18 cellular contexts compared by ENCODE assay signal in the genomic region with DNA sequence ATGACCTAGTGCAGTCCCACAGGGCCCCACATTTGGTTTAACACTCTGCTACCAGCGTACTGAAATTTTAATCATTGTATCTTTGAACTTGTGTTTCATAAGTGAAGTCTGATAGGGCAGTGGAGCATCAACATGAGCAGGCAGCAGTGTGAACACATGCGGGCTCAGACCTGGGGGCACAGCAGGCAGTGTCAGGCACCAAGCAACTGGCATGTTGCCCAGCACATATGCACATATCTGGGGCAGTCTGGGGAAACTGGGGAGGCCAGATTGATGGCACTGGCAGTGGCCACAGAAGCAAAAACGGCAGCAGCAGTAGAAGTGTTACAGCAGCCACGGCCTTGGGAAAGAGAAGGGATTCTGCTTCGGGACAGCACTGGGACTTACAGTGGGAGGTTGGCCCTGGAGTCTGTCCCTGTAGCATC.
DNase-seq lines count a peak whose midpoint lies in the region; ATAC-seq and TF ChIP-seq lines count a peak whose summit lies in the region.
"Had no signal": no experiment of that assay in that cellular context is flagged by ENCODE, and none has a peak within 500 bp of the region (broad histone marks: within the 10 kb centered on the region; RNA-seq: fewer than 3 reads in every experiment).

No MANE protein-coding gene starts in this region.

- H3K4me1 ChIP-seq in neuron (ENCODE audit: insufficient read depth, low read length): no peaks in the 10 kb centered on the region
- H3K4me1 ChIP-seq: psoas muscle, vagina had no signal

- in situ Hi-C loops in GM13976 (cut with MboI; ENCODE audit: low sequenced_read_pairs, unreplicated experiment): no loop called here

- peak overlapping the region in 49 of 59 donors; percentile 0 to 85 (median 52) for H3K27ac ChIP-seq in dorsolateral prefrontal cortex
- H3K27ac ChIP-seq: psoas muscle, vagina had no signal

- peak overlapping the region in 9 of 59 donors; percentile 2 to 24 (median 7) for H3K4me3 ChIP-seq in dorsolateral prefrontal cortex
- H3K4me3 ChIP-seq in neuron (ENCODE audit: low read length): no peak overlapping the region
- H3K4me3 ChIP-seq: psoas muscle, vagina had no signal

- no peaks in the 10 kb centered on the region for H3K27me3 ChIP-seq in dorsolateral prefrontal cortex
- H3K27me3 ChIP-seq in neuron (ENCODE audit: insufficient read depth, low read length): no peaks in the 10 kb centered on the region
- H3K27me3 ChIP-seq: vagina had no signal

- intact Hi-C loops in dorsolateral prefrontal cortex (cut with DNase I): no loop called here

- DNase-seq in C1 segment of cervical spinal cord (lab: John Stamatoyannopoulos, UW) (peak in 8 of 14 donors; percentile 2 to 79 (median 18)), NCI-H345 (lab: John Stamatoyannopoulos, UW) (peak; percentile 88), dorsolateral prefrontal cortex (peak; percentile 25 to 82 (median 46)), GM10266 (ENCODE audit: extremely low spot score) (no peak), kidney glomerular epithelial cell (lab: John Stamatoyannopoulos, UW) (no peak), GM13976 (ENCODE audit: low spot score) (no peak)
- DNase-seq: activated CD4-positive, alpha-beta T cell treated with anti-CD3 and anti-CD28 coated beads, Interleukin-2, amount 10 ng/mL, durations not matched to agents 7 days and 5 days; activated T-cell treated with anti-CD3 and anti-CD28 coated beads, Interleukin-2, amount 50 U/mL, for 48 hours; DMS79 treated with DMSO at 0.1 percent for 48 hours; NCI-H1930; PC-3; psoas muscle; stimulated activated CD4-positive, alpha-beta T cell treated with anti-CD3 and anti-CD28 coated beads, Interleukin-4, amount 100 ng/mL, for 24 hours; stimulated activated naive B cell treated with anti-CD40 and anti-IgM and Interleukin-4, amounts not matched to agents 10 μg/mL and 1 μg/mL and 100 μg/mL, for 72 hours; T-helper 17 cell had no signal

- H2AFZ ChIP-seq in neuron (ENCODE audit: low read depth, low read length): peak overlapping the region; percentile 17

- no peak for TF ChIP-seq CTCF in dorsolateral prefrontal cortex (IDR thresholded peaks at IDR 0.05 in 54 of 56, conservative IDR thresholded peaks at IDR 0.05 in 2 of 56; ENCODE audit: low read depth in 1 of 56, partially characterized antibody in 56 of 56)
- TF ChIP-seq CTCF in GM10266 (IDR thresholded peaks at IDR 0.05; ENCODE audit: control insufficient read depth, insufficient read depth, low read depth, missing control alignments): no peak
- no peak for TF ChIP-seq CTCF in GM13976 (IDR thresholded peaks at IDR 0.05; ENCODE audit: borderline replicate concordance, control extremely low read depth, extremely low read depth, insufficient read depth, missing control alignments)

- H3K36me3 ChIP-seq in neuron (ENCODE audit: insufficient read depth, low read length): no peaks in the 10 kb centered on the region
- H3K36me3 ChIP-seq: vagina had no signal

- H3K9me3 ChIP-seq in neuron (ENCODE audit: low read length): peaks cover 2% of the 10 kb centered on the region
- H3K9me3 ChIP-seq: psoas muscle, vagina had no signal

- ATAC-seq in GM21825 (IDR thresholded peaks at IDR 0.05; ENCODE audit: unreplicated experiment): no peak
- ATAC-seq: PC-3; stimulated activated naive B cell treated with anti-CD40 and anti-IgM and Interleukin-4, amounts not matched to agents 10 μg/mL and 1 μg/mL and 100 μg/mL, for 72 hours; T-helper 17 cell had no signal

Comparison
In these comparisons a context has a peak if more than half of its experiments do, and no peak if none do; other contexts are left out.
1. DNase-seq: peak in C1 segment of cervical spinal cord (8 of 14), NCI-H345 (single experiment) and dorsolateral prefrontal cortex (10 of 10); none in GM10266 (single experiment), kidney glomerular epithelial cell (single experiment) and GM13976 (single experiment).